In the genomic region with DNA sequence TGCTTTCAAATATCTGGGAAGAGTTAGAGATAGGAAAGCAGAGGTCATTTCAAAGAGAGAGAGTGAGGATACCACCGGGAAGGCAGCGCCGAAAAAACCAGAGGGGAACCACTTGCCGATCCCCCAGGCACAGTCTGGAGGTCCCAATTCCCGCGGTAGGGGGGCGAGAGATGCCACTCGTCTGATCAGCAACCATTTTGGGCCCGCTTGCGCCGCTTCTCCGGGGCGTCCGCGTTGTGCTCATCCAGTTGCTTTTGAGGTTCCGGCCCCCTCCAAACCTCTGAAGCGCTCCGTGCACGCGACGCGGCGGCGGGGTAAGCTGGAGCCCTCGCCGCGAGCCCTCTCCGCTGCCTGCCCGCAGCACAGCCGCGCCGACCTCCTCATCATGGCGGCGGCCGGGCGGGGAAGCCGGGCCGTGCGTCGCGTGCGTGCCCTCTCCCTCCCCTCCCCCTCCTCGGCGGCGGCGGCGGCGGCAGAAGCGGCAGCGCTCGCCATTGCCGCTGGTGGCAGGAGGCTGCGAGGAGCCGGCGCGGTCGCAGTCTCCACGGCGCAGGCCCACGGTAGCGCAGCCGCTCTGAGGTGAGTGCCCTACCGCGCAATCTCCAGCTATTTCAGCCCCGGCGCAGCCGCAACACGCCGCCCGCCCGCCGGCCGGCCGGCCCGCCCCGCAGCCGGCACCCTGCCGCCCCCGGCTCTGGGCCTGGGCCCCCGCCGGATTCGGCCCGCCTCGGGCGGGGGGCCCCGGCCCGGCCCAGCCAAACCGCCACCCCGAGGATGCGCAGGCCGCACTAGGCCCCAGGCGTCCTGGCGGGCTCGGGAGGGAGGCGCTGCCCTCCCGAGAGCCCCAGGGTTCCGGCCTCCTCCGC, we compare ENCODE assay signal across 1 cellular context.
TF ChIP-seq lines count a peak whose summit lies in the region.

A gene (plus strand): TSS at position 475 of the 866 bp plus-strand sequence. CDS start 45,632 bp downstream, outside the sequence.

TF ChIP-seq in K562, 482 proteins besides CTCF, POLR2A, EP300 and RAD21 (continued from another document and continues in another):
- TF ChIP-seq, protein P1, sequence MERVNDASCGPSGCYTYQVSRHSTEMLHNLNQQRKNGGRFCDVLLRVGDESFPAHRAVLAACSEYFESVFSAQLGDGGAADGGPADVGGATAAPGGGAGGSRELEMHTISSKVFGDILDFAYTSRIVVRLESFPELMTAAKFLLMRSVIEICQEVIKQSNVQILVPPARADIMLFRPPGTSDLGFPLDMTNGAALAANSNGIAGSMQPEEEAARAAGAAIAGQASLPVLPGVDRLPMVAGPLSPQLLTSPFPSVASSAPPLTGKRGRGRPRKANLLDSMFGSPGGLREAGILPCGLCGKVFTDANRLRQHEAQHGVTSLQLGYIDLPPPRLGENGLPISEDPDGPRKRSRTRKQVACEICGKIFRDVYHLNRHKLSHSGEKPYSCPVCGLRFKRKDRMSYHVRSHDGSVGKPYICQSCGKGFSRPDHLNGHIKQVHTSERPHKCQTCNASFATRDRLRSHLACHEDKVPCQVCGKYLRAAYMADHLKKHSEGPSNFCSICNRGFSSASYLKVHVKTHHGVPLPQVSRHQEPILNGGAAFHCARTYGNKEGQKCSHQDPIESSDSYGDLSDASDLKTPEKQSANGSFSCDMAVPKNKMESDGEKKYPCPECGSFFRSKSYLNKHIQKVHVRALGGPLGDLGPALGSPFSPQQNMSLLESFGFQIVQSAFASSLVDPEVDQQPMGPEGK (CRISPR knock-in tag; IDR thresholded peaks at IDR 0.05; ENCODE audit: borderline replicate concordance), result 0 out of 2 replicates have a peak, but pooled peaks have one; percentile 31
- TF ChIP-seq, protein P2, sequence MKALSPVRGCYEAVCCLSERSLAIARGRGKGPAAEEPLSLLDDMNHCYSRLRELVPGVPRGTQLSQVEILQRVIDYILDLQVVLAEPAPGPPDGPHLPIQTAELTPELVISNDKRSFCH (CRISPR knock-in tag; IDR thresholded peaks at IDR 0.05), result no peak
- TF ChIP-seq, protein P2 (tag; IDR thresholded peaks at IDR 0.05), result peak; percentile 95
- TF ChIP-seq PCBP2 (IDR thresholded peaks at IDR 0.05; ENCODE audit: low read depth, low read length, poor library complexity, severe bottlenecking), result peak; percentile 53
- no peak for TF ChIP-seq EGR1 (conservative IDR thresholded peaks at IDR 0.05)
- no peak for TF ChIP-seq ZNF780A (CRISPR knock-in tag; IDR thresholded peaks at IDR 0.05)
- peak; percentile 29; the same call in 1 of the 2 replicates for TF ChIP-seq RBM34 (IDR thresholded peaks at IDR 0.05; ENCODE audit: borderline replicate concordance, insufficient read depth, low read length)
- TF ChIP-seq, protein P3, sequence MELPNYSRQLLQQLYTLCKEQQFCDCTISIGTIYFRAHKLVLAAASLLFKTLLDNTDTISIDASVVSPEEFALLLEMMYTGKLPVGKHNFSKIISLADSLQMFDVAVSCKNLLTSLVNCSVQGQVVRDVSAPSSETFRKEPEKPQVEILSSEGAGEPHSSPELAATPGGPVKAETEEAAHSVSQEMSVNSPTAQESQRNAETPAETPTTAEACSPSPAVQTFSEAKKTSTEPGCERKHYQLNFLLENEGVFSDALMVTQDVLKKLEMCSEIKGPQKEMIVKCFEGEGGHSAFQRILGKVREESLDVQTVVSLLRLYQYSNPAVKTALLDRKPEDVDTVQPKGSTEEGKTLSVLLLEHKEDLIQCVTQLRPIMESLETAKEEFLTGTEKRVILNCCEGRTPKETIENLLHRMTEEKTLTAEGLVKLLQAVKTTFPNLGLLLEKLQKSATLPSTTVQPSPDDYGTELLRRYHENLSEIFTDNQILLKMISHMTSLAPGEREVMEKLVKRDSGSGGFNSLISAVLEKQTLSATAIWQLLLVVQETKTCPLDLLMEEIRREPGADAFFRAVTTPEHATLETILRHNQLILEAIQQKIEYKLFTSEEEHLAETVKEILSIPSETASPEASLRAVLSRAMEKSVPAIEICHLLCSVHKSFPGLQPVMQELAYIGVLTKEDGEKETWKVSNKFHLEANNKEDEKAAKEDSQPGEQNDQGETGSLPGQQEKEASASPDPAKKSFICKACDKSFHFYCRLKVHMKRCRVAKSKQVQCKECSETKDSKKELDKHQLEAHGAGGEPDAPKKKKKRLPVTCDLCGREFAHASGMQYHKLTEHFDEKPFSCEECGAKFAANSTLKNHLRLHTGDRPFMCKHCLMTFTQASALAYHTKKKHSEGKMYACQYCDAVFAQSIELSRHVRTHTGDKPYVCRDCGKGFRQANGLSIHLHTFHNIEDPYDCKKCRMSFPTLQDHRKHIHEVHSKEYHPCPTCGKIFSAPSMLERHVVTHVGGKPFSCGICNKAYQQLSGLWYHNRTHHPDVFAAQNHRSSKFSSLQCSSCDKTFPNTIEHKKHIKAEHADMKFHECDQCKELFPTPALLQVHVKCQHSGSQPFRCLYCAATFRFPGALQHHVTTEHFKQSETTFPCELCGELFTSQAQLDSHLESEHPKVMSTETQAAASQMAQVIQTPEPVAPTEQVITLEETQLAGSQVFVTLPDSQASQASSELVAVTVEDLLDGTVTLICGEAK (IDR thresholded peaks at IDR 0.05), result peak; percentile 75
- TF ChIP-seq, protein P3 (CRISPR knock-in tag; IDR thresholded peaks at IDR 0.05), result peak; percentile 22; the same call in 1 of the 2 replicates
- peak; percentile 65 for TF ChIP-seq SMARCE1 (IDR thresholded peaks at IDR 0.05)
- TF ChIP-seq, protein P4, sequence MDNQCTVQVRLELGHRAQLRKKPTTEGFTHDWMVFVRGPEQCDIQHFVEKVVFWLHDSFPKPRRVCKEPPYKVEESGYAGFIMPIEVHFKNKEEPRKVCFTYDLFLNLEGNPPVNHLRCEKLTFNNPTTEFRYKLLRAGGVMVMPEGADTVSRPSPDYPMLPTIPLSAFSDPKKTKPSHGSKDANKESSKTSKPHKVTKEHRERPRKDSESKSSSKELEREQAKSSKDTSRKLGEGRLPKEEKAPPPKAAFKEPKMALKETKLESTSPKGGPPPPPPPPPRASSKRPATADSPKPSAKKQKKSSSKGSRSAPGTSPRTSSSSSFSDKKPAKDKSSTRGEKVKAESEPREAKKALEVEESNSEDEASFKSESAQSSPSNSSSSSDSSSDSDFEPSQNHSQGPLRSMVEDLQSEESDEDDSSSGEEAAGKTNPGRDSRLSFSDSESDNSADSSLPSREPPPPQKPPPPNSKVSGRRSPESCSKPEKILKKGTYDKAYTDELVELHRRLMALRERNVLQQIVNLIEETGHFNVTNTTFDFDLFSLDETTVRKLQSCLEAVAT (IDR thresholded peaks at IDR 0.05), result peak; percentile 46 to 75; a peak in 1 of 4 replicates
- peak; percentile 83 for TF ChIP-seq PML (IDR thresholded peaks at IDR 0.05; ENCODE audit: low read length)
- peak; percentile 29; the same call in 1 of the 2 replicates for TF ChIP-seq ELF2 (CRISPR knock-in tag; IDR thresholded peaks at IDR 0.05)
- no peak for TF ChIP-seq FOXM1 (IDR thresholded peaks at IDR 0.05; ENCODE audit: low read depth)
- TF ChIP-seq FOXM1 (CRISPR knock-in tag; IDR thresholded peaks at IDR 0.05; ENCODE audit: low read depth), result peak; percentile 98
- peak; percentile 86 to 95 for TF ChIP-seq MAZ (CRISPR knock-in tag; conservative IDR thresholded peaks at IDR 0.05 in 1 of 2, IDR thresholded peaks at IDR 0.05 in 1 of 2)
- peak; percentile 81 for TF ChIP-seq POLR2H (tag; IDR thresholded peaks at IDR 0.05; ENCODE audit: low read depth)
- TF ChIP-seq, protein P5, sequence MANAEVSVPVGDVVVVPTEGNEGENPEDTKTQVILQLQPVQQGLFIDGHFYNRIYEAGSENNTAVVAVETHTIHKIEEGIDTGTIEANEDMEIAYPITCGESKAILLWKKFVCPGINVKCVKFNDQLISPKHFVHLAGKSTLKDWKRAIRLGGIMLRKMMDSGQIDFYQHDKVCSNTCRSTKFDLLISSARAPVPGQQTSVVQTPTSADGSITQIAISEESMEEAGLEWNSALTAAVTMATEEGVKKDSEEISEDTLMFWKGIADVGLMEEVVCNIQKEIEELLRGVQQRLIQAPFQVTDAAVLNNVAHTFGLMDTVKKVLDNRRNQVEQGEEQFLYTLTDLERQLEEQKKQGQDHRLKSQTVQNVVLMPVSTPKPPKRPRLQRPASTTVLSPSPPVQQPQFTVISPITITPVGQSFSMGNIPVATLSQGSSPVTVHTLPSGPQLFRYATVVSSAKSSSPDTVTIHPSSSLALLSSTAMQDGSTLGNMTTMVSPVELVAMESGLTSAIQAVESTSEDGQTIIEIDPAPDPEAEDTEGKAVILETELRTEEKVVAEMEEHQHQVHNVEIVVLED (CRISPR knock-in tag; IDR thresholded peaks at IDR 0.05), result peak; percentile 100
- peak; percentile 94 to 95 for TF ChIP-seq NRF1 (conservative IDR thresholded peaks at IDR 0.05 in 1 of 2, IDR thresholded peaks at IDR 0.05 in 1 of 2)
- peak; percentile 81; the same call in 1 of the 2 replicates for TF ChIP-seq BRD4 (IDR thresholded peaks at IDR 0.05)
- peak; percentile 100 for TF ChIP-seq CTBP1 (IDR thresholded peaks at IDR 0.05; ENCODE audit: borderline replicate concordance)
- no peak for TF ChIP-seq POLR3A (IDR thresholded peaks at IDR 0.05; ENCODE audit: borderline replicate concordance, extremely low read depth, insufficient read depth, insufficient read length)
- TF ChIP-seq MIER1 (IDR thresholded peaks at IDR 0.05; ENCODE audit: low read depth), result peak; percentile 14; the same call in 1 of the 2 replicates
- TF ChIP-seq BRCA1 (IDR thresholded peaks at IDR 0.05), result no peak
- TF ChIP-seq BRCA1 (CRISPR knock-in tag; IDR thresholded peaks at IDR 0.05), result peak; percentile 66; the same call in 1 of the 2 replicates
- peak; percentile 85 for TF ChIP-seq TAF7 (tag; IDR thresholded peaks at IDR 0.05)
- TF ChIP-seq, protein P6, sequence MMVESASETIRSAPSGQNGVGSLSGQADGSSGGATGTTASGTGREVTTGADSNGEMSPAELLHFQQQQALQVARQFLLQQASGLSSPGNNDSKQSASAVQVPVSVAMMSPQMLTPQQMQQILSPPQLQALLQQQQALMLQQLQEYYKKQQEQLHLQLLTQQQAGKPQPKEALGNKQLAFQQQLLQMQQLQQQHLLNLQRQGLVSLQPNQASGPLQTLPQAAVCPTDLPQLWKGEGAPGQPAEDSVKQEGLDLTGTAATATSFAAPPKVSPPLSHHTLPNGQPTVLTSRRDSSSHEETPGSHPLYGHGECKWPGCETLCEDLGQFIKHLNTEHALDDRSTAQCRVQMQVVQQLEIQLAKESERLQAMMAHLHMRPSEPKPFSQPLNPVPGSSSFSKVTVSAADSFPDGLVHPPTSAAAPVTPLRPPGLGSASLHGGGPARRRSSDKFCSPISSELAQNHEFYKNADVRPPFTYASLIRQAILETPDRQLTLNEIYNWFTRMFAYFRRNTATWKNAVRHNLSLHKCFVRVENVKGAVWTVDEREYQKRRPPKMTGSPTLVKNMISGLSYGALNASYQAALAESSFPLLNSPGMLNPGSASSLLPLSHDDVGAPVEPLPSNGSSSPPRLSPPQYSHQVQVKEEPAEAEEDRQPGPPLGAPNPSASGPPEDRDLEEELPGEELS (CRISPR knock-in tag; IDR thresholded peaks at IDR 0.05; ENCODE audit: borderline replicate concordance), result peak; percentile 80; the same call in 1 of the 2 replicates
- TF ChIP-seq, protein P7, sequence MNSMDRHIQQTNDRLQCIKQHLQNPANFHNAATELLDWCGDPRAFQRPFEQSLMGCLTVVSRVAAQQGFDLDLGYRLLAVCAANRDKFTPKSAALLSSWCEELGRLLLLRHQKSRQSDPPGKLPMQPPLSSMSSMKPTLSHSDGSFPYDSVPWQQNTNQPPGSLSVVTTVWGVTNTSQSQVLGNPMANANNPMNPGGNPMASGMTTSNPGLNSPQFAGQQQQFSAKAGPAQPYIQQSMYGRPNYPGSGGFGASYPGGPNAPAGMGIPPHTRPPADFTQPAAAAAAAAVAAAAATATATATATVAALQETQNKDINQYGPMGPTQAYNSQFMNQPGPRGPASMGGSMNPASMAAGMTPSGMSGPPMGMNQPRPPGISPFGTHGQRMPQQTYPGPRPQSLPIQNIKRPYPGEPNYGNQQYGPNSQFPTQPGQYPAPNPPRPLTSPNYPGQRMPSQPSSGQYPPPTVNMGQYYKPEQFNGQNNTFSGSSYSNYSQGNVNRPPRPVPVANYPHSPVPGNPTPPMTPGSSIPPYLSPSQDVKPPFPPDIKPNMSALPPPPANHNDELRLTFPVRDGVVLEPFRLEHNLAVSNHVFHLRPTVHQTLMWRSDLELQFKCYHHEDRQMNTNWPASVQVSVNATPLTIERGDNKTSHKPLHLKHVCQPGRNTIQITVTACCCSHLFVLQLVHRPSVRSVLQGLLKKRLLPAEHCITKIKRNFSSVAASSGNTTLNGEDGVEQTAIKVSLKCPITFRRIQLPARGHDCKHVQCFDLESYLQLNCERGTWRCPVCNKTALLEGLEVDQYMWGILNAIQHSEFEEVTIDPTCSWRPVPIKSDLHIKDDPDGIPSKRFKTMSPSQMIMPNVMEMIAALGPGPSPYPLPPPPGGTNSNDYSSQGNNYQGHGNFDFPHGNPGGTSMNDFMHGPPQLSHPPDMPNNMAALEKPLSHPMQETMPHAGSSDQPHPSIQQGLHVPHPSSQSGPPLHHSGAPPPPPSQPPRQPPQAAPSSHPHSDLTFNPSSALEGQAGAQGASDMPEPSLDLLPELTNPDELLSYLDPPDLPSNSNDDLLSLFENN (IDR thresholded peaks at IDR 0.05; ENCODE audit: low read depth in 2 of 2, low read length in 2 of 2), result peak in 1 of 2 experiments; percentile 76; a peak in 1 of 4 replicates
- TF ChIP-seq RCOR1 (IDR thresholded peaks at IDR 0.05; ENCODE audit: borderline replicate concordance in 1 of 2, low read depth in 2 of 2, low read length in 2 of 2), result peak in 1 of 2 experiments; percentile 59; a peak in 2 of 4 replicates
